ENCODE assay signal across 2 cellular contexts in the genomic region with DNA sequence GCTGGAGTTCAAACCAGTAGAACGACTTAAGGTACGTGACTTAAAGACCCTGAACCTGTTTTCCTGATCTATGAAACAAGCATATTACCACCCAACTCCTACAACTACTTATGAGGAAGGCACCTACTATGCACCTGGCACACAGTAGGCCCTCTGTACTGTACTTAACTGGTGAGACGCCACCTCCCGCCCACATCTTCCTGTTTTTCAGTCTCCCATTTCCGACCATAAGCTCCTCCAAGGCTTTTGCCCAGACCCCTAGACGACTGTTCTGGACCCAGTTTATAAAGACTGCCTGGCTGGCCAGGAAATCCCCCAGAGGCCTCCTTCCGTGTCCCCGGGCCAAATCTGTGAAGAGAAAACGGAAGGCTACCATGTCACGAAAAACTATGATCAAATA.
A peak's percentile ranks its signal among the peaks of the same experiment; 100 is the strongest.
TF ChIP-seq lines count a peak whose summit lies in the region.

No MANE protein-coding gene starts in this region.

TF ChIP-seq in GM12878, 131 proteins besides CTCF, POLR2A, EP300 and RAD21 (continues in another document):
- no peak for TF ChIP-seq BMI1 (IDR thresholded peaks at IDR 0.05; ENCODE audit: borderline replicate concordance)
- TF ChIP-seq, protein P1, sequence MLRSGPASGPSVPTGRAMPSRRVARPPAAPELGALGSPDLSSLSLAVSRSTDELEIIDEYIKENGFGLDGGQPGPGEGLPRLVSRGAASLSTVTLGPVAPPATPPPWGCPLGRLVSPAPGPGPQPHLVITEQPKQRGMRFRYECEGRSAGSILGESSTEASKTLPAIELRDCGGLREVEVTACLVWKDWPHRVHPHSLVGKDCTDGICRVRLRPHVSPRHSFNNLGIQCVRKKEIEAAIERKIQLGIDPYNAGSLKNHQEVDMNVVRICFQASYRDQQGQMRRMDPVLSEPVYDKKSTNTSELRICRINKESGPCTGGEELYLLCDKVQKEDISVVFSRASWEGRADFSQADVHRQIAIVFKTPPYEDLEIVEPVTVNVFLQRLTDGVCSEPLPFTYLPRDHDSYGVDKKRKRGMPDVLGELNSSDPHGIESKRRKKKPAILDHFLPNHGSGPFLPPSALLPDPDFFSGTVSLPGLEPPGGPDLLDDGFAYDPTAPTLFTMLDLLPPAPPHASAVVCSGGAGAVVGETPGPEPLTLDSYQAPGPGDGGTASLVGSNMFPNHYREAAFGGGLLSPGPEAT (IDR thresholded peaks at IDR 0.05; ENCODE audit: low read depth) = peak; percentile 47; the same call in 1 of the 2 replicates
- TF ChIP-seq RB1 (IDR thresholded peaks at IDR 0.05; ENCODE audit: borderline replicate concordance) = no peak
- TF ChIP-seq ZSCAN29 (IDR thresholded peaks at IDR 0.05) = no peak
- no peak for TF ChIP-seq JUND (IDR thresholded peaks at IDR 0.05; ENCODE audit: low read depth, low read length)
- peak; percentile 97; the same call in 1 of the 2 replicates for TF ChIP-seq WRNIP1 (IDR thresholded peaks at IDR 0.05; ENCODE audit: borderline replicate concordance, low read depth, low read length)
- TF ChIP-seq FOXM1 (IDR thresholded peaks at IDR 0.05; ENCODE audit: low read depth, low read length) = no peak
- TF ChIP-seq, protein P2, sequence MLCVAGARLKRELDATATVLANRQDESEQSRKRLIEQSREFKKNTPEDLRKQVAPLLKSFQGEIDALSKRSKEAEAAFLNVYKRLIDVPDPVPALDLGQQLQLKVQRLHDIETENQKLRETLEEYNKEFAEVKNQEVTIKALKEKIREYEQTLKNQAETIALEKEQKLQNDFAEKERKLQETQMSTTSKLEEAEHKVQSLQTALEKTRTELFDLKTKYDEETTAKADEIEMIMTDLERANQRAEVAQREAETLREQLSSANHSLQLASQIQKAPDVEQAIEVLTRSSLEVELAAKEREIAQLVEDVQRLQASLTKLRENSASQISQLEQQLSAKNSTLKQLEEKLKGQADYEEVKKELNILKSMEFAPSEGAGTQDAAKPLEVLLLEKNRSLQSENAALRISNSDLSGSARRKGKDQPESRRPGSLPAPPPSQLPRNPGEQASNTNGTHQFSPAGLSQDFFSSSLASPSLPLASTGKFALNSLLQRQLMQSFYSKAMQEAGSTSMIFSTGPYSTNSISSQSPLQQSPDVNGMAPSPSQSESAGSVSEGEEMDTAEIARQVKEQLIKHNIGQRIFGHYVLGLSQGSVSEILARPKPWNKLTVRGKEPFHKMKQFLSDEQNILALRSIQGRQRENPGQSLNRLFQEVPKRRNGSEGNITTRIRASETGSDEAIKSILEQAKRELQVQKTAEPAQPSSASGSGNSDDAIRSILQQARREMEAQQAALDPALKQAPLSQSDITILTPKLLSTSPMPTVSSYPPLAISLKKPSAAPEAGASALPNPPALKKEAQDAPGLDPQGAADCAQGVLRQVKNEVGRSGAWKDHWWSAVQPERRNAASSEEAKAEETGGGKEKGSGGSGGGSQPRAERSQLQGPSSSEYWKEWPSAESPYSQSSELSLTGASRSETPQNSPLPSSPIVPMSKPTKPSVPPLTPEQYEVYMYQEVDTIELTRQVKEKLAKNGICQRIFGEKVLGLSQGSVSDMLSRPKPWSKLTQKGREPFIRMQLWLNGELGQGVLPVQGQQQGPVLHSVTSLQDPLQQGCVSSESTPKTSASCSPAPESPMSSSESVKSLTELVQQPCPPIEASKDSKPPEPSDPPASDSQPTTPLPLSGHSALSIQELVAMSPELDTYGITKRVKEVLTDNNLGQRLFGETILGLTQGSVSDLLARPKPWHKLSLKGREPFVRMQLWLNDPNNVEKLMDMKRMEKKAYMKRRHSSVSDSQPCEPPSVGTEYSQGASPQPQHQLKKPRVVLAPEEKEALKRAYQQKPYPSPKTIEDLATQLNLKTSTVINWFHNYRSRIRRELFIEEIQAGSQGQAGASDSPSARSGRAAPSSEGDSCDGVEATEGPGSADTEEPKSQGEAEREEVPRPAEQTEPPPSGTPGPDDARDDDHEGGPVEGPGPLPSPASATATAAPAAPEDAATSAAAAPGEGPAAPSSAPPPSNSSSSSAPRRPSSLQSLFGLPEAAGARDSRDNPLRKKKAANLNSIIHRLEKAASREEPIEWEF (IDR thresholded peaks at IDR 0.05; ENCODE audit: insufficient replicate concordance, low read depth, low read length) = no peak
- TF ChIP-seq ZNF217 (IDR thresholded peaks at IDR 0.05) = peak; percentile 83
- TF ChIP-seq POLR2AphosphoS5 (IDR thresholded peaks at IDR 0.05; ENCODE audit: low read length) = no peak
- no peak for TF ChIP-seq JUNB (IDR thresholded peaks at IDR 0.05)
- TF ChIP-seq ZNF384 (IDR thresholded peaks at IDR 0.05; ENCODE audit: borderline replicate concordance, low read depth, low read length) = no peak
- no peak for TF ChIP-seq SUZ12 (IDR thresholded peaks at IDR 0.05; ENCODE audit: unreplicated experiment)
- no peak for TF ChIP-seq SMAD1 (IDR thresholded peaks at IDR 0.05; ENCODE audit: low read depth, partially characterized antibody)
- TF ChIP-seq, protein P3, sequence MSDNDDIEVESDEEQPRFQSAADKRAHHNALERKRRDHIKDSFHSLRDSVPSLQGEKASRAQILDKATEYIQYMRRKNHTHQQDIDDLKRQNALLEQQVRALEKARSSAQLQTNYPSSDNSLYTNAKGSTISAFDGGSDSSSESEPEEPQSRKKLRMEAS (IDR thresholded peaks at IDR 0.05; ENCODE audit: low read depth, low read length) = no peak
- no peak for TF ChIP-seq ZNF24 (IDR thresholded peaks at IDR 0.05)
- TF ChIP-seq SRF (IDR thresholded peaks at IDR 0.05; ENCODE audit: low read depth in 2 of 2, low read length in 2 of 2) = no peak
- peak; percentile 100 for TF ChIP-seq DPF2 (IDR thresholded peaks at IDR 0.05)
- TF ChIP-seq, protein P4, sequence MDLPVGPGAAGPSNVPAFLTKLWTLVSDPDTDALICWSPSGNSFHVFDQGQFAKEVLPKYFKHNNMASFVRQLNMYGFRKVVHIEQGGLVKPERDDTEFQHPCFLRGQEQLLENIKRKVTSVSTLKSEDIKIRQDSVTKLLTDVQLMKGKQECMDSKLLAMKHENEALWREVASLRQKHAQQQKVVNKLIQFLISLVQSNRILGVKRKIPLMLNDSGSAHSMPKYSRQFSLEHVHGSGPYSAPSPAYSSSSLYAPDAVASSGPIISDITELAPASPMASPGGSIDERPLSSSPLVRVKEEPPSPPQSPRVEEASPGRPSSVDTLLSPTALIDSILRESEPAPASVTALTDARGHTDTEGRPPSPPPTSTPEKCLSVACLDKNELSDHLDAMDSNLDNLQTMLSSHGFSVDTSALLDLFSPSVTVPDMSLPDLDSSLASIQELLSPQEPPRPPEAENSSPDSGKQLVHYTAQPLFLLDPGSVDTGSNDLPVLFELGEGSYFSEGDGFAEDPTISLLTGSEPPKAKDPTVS (IDR thresholded peaks at IDR 0.05; ENCODE audit: low read depth, low read length) = no peak

TF ChIP-seq in HEK293T, 16 proteins besides CTCF, POLR2A, EP300 and RAD21:
- TF ChIP-seq CTBP1 (IDR thresholded peaks at IDR 0.05; ENCODE audit: borderline replicate concordance) (no peak), NFRKB (IDR thresholded peaks at IDR 0.05) (no peak), FOXM1 (IDR thresholded peaks at IDR 0.05; ENCODE audit: borderline replicate concordance) (no peak), ZNF384 (IDR thresholded peaks at IDR 0.05) (no peak), SP1 (IDR thresholded peaks at IDR 0.05) (no peak), BHLHE40 (IDR thresholded peaks at IDR 0.05; ENCODE audit: borderline replicate concordance) (no peak), TARDBP (IDR thresholded peaks at IDR 0.05) (no peak), HDGF (IDR thresholded peaks at IDR 0.05; ENCODE audit: borderline replicate concordance) (no peak), FOXK2 (IDR thresholded peaks at IDR 0.05) (no peak)
- TF ChIP-seq, protein P5, sequence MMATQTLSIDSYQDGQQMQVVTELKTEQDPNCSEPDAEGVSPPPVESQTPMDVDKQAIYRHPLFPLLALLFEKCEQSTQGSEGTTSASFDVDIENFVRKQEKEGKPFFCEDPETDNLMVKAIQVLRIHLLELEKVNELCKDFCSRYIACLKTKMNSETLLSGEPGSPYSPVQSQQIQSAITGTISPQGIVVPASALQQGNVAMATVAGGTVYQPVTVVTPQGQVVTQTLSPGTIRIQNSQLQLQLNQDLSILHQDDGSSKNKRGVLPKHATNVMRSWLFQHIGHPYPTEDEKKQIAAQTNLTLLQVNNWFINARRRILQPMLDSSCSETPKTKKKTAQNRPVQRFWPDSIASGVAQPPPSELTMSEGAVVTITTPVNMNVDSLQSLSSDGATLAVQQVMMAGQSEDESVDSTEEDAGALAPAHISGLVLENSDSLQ (IDR thresholded peaks at IDR 0.05) = no peak
